8 cellular contexts compared by ENCODE assay signal in genomic region chr2:37829202-37829601, GRCh38.
DNase-seq lines count a peak whose midpoint lies in the region; ATAC-seq lines count a peak whose summit lies in the region.

No MANE protein-coding gene starts in this region.

- peak; percentile 20 for DNase-seq in stimulated activated CD4-positive, alpha-beta T cell treated with anti-CD3 and anti-CD28 coated beads, Interleukin-15, amount 100 ng/mL, for 24 hours
- DNase-seq in stimulated activated CD4-positive, alpha-beta T cell treated with anti-CD3 and anti-CD28 coated beads, Interleukin-4, amount 100 ng/mL, for 4 hours: no peak
- peak; percentile 100 for DNase-seq in amniotic epithelial cell (ENCODE audit: low read depth)
- peak; percentile 98 for DNase-seq in iris pigment epithelial cell (ENCODE audit: low read depth)
- DNase-seq in COLO829 (ENCODE audit: low spot score): no peak
- no peak for DNase-seq in NCI-H1092 treated with DMSO at 0.1 percent for 48 hours (lab: John Stamatoyannopoulos, UW)

- ATAC-seq in HG02642 (IDR thresholded peaks at IDR 0.05; ENCODE audit: poor library complexity, unreplicated experiment) (no peak), GM18517 (IDR thresholded peaks at IDR 0.05; ENCODE audit: unreplicated experiment) (no peak)

Comparison
In these comparisons a context has a peak if more than half of its experiments do, and no peak if none do; other contexts are left out.
1. DNase-seq: peak in stimulated activated CD4-positive, alpha-beta T cell treated with anti-CD3 and anti-CD28 coated beads, Interleukin-15, amount 100 ng/mL, for 24 hours (single experiment), amniotic epithelial cell (single experiment) and iris pigment epithelial cell (single experiment); none in stimulated activated CD4-positive, alpha-beta T cell treated with anti-CD3 and anti-CD28 coated beads, Interleukin-4, amount 100 ng/mL, for 4 hours (0 of 2), COLO829 (single experiment) and NCI-H1092 treated with DMSO at 0.1 percent for 48 hours (single experiment).